18 cellular contexts compared by ENCODE assay signal in genomic region chr2:190444954-190445353, GRCh38.
"Had no signal": no experiment of that assay in that cellular context is flagged by ENCODE, and none has a peak within 500 bp of the region (broad histone marks: within the 10 kb centered on the region; RNA-seq: fewer than 3 reads in every experiment).

No MANE protein-coding gene starts in this region.

- H3K4me3 ChIP-seq: gastrocnemius medialis, heart right ventricle, prostate gland, right atrium auricular region, skin epidermis, thoracic aorta, upper lobe of right lung had no signal

- H3K4me1 ChIP-seq: prostate gland, upper lobe of right lung had no signal

- H3K27me3 ChIP-seq: gastrocnemius medialis, heart right ventricle, right atrium auricular region, upper lobe of right lung had no signal

- ATAC-seq: gastrocnemius medialis; heart right ventricle; stimulated activated naive CD8-positive, alpha-beta T cell treated with anti-CD3 and anti-CD28 coated beads, Interleukin-15, amount 100 ng/mL, for 72 hours; upper lobe of right lung had no signal

- H3K4me1 Mint-ChIP-seq: neural crest cell had no signal

- H3K9me3 Mint-ChIP-seq: activated T-helper 1 cell treated with anti-CD3 and anti-CD28 coated beads, Interleukin-12 subunit alpha, Interleukin-12 subunit beta, Interleukin-2, Interleukin-4 antibody, amounts not matched to agents 30 ng/mL and 10 ng/mL and 1 ng/mL, durations not matched to agents 14 hours and 24 hours and 36 hours; neural crest cell; stimulated activated naive CD8-positive, alpha-beta T cell treated with anti-CD3 and anti-CD28 coated beads, Interleukin-15, amount 100 ng/mL, for 72 hours had no signal

- H3K27ac ChIP-seq: gastrocnemius medialis, prostate gland, right atrium auricular region, thoracic aorta, upper lobe of right lung, WERI-Rb-1 had no signal

- H3K36me3 ChIP-seq: gastrocnemius medialis, heart right ventricle, prostate gland, right atrium auricular region, thoracic aorta, upper lobe of right lung, WERI-Rb-1 had no signal

- H3K27me3 Mint-ChIP-seq: stimulated activated naive CD8-positive, alpha-beta T cell treated with anti-CD3 and anti-CD28 coated beads, Interleukin-15, amount 100 ng/mL, for 72 hours had no signal

- DNase-seq: activated CD4-positive, alpha-beta T cell treated with anti-CD3 and anti-CD28 coated beads for 1 hour; activated CD4-positive, alpha-beta T cell treated with anti-CD3 and anti-CD28 coated beads, Interleukin-2, amount 50 U/mL, for 4 hours; activated gamma-delta T cell treated with Interleukin-2 at 50 U/mL for 16 hours; anterior cingulate cortex; effector CD8-positive, alpha-beta T cell; gastrocnemius medialis; heart right ventricle; mesendoderm; stimulated activated naive CD8-positive, alpha-beta T cell treated with anti-CD3 and anti-CD28 coated beads, Interleukin-15, amount 100 ng/mL, for 72 hours; T-helper 2 cell; upper lobe of right lung; WERI-Rb-1 had no signal

- H3K27ac Mint-ChIP-seq: activated T-helper 1 cell treated with anti-CD3 and anti-CD28 coated beads, Interleukin-12 subunit alpha, Interleukin-12 subunit beta, Interleukin-2, Interleukin-4 antibody, amounts not matched to agents 30 ng/mL and 10 ng/mL and 1 ng/mL, durations not matched to agents 14 hours and 24 hours and 36 hours; stimulated activated naive CD8-positive, alpha-beta T cell treated with anti-CD3 and anti-CD28 coated beads, Interleukin-15, amount 100 ng/mL, for 72 hours had no signal

- H3K9me3 ChIP-seq: gastrocnemius medialis, heart right ventricle, prostate gland, right atrium auricular region, thoracic aorta, upper lobe of right lung had no signal

- H3K4me3 Mint-ChIP-seq: activated T-helper 1 cell treated with anti-CD3 and anti-CD28 coated beads, Interleukin-12 subunit alpha, Interleukin-12 subunit beta, Interleukin-2, Interleukin-4 antibody, amounts not matched to agents 30 ng/mL and 10 ng/mL and 1 ng/mL, durations not matched to agents 14 hours and 24 hours and 36 hours; neural crest cell; stimulated activated naive CD8-positive, alpha-beta T cell treated with anti-CD3 and anti-CD28 coated beads, Interleukin-15, amount 100 ng/mL, for 72 hours had no signal
